1 cellular context compared by ENCODE assay signal in the genomic region with DNA sequence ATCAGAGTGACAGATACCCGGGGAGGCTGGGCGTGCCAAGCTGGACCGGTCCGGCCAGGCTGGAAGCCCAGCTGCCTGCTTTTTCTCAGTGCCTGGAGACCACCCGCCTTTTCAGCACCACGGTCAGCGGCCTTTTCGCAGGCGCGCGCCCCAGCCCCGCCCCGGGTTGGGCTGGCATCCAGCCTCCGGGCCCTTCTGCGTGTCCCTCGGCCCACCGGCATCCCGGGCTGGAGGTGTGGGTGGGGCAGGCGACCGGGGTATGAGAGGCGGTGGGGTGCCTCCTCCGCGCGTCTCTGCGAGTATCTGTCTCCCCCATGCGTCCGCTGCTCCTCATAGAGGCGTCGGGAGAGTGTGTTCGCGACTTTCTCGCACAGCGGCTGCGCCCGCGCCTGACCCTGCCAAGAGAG.
TF ChIP-seq lines count a peak whose summit lies in the region.

No MANE protein-coding gene starts in this region.

TF ChIP-seq in WTC11, 78 proteins besides CTCF, POLR2A, EP300 and RAD21 (continued from another document and continues in another):
- TF ChIP-seq HMGA2 (CRISPR knock-in tag; IDR thresholded peaks at IDR 0.05) (no peak), NR3C1 (CRISPR knock-in tag; conservative IDR thresholded peaks at IDR 0.05; ENCODE audit: low read depth) (no peak), ELF4 (CRISPR knock-in tag; IDR thresholded peaks at IDR 0.05; ENCODE audit: low read depth) (peak; percentile 78; the same call in 1 of the 2 replicates), ESRRA (CRISPR knock-in tag; IDR thresholded peaks at IDR 0.05; ENCODE audit: borderline replicate concordance) (peak; percentile 81; the same call in 1 of the 2 replicates), ZNF121 (CRISPR knock-in tag; IDR thresholded peaks at IDR 0.05) (no peak), ZNF263 (CRISPR knock-in tag; IDR thresholded peaks at IDR 0.05; ENCODE audit: low read depth) (no peak), CREB1 (CRISPR knock-in tag; IDR thresholded peaks at IDR 0.05) (peak; percentile 69), MYBL2 (CRISPR knock-in tag; IDR thresholded peaks at IDR 0.05) (peak; percentile 83), NR2C2 (CRISPR knock-in tag; IDR thresholded peaks at IDR 0.05) (no peak), JUN (CRISPR knock-in tag; IDR thresholded peaks at IDR 0.05) (peak; percentile 87), JAZF1 (CRISPR knock-in tag; IDR thresholded peaks at IDR 0.05) (no peak), RELA (CRISPR knock-in tag; IDR thresholded peaks at IDR 0.05; ENCODE audit: borderline replicate concordance) (0 out of 2 replicates have a peak, but pooled peaks have one; percentile 52), ZNF423 (CRISPR knock-in tag; IDR thresholded peaks at IDR 0.05) (no peak), MXD4 (CRISPR knock-in tag; IDR thresholded peaks at IDR 0.05; ENCODE audit: borderline replicate concordance) (no peak), CREM (CRISPR knock-in tag; IDR thresholded peaks at IDR 0.05) (no peak), KAT7 (CRISPR knock-in tag; IDR thresholded peaks at IDR 0.05; ENCODE audit: borderline replicate concordance) (no peak), TP53 (CRISPR knock-in tag; IDR thresholded peaks at IDR 0.05) (0 out of 2 replicates have a peak, but pooled peaks have one; percentile 62), TEAD1 (CRISPR knock-in tag; IDR thresholded peaks at IDR 0.05) (peak; percentile 87), ZBTB21 (CRISPR knock-in tag; IDR thresholded peaks at IDR 0.05; ENCODE audit: borderline replicate concordance) (peak; percentile 40; the same call in 1 of the 2 replicates), TEAD4 (CRISPR knock-in tag; IDR thresholded peaks at IDR 0.05) (peak; percentile 77; the same call in 1 of the 2 replicates), GTF2I (CRISPR knock-in tag; conservative IDR thresholded peaks at IDR 0.05) (no peak), NFE2L1 (CRISPR knock-in tag; IDR thresholded peaks at IDR 0.05) (peak; percentile 70; the same call in 1 of the 2 replicates), FOXK1 (CRISPR knock-in tag; IDR thresholded peaks at IDR 0.05) (peak; percentile 81), RORB (CRISPR knock-in tag; IDR thresholded peaks at IDR 0.05) (no peak), PRRX2 (CRISPR knock-in tag; IDR thresholded peaks at IDR 0.05) (no peak), GRHL2 (CRISPR knock-in tag; IDR thresholded peaks at IDR 0.05; ENCODE audit: insufficient replicate concordance, severe bottlenecking) (no peak), SMAD3 (CRISPR knock-in tag; IDR thresholded peaks at IDR 0.05; ENCODE audit: borderline replicate concordance) (peak; percentile 93), SOX15 (CRISPR knock-in tag; IDR thresholded peaks at IDR 0.05) (no peak), ATF1 (CRISPR knock-in tag; IDR thresholded peaks at IDR 0.05) (peak; percentile 83; the same call in 1 of the 2 replicates), GABPB1 (CRISPR knock-in tag; IDR thresholded peaks at IDR 0.05) (no peak), ZNF416 (CRISPR knock-in tag; IDR thresholded peaks at IDR 0.05) (no peak), ZNF317 (CRISPR knock-in tag; IDR thresholded peaks at IDR 0.05; ENCODE audit: borderline replicate concordance, low read depth) (no peak), NFATC4 (CRISPR knock-in tag; IDR thresholded peaks at IDR 0.05) (no peak)
- TF ChIP-seq, protein P1, sequence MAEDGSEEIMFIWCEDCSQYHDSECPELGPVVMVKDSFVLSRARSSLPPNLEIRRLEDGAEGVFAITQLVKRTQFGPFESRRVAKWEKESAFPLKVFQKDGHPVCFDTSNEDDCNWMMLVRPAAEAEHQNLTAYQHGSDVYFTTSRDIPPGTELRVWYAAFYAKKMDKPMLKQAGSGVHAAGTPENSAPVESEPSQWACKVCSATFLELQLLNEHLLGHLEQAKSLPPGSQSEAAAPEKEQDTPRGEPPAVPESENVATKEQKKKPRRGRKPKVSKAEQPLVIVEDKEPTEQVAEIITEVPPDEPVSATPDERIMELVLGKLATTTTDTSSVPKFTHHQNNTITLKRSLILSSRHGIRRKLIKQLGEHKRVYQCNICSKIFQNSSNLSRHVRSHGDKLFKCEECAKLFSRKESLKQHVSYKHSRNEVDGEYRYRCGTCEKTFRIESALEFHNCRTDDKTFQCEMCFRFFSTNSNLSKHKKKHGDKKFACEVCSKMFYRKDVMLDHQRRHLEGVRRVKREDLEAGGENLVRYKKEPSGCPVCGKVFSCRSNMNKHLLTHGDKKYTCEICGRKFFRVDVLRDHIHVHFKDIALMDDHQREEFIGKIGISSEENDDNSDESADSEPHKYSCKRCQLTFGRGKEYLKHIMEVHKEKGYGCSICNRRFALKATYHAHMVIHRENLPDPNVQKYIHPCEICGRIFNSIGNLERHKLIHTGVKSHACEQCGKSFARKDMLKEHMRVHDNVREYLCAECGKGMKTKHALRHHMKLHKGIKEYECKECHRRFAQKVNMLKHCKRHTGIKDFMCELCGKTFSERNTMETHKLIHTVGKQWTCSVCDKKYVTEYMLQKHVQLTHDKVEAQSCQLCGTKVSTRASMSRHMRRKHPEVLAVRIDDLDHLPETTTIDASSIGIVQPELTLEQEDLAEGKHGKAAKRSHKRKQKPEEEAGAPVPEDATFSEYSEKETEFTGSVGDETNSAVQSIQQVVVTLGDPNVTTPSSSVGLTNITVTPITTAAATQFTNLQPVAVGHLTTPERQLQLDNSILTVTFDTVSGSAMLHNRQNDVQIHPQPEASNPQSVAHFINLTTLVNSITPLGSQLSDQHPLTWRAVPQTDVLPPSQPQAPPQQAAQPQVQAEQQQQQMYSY (CRISPR knock-in tag; IDR thresholded peaks at IDR 0.05) = peak; percentile 52
- TF ChIP-seq, protein P2, sequence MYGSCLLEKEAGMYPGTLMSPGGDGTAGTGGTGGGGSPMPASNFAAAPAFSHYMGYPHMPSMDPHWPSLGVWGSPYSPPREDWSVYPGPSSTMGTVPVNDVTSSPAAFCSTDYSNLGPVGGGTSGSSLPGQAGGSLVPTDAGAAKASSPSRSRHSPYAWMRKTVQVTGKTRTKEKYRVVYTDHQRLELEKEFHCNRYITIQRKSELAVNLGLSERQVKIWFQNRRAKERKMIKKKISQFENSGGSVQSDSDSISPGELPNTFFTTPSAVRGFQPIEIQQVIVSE (CRISPR knock-in tag; IDR thresholded peaks at IDR 0.05; ENCODE audit: borderline replicate concordance) = no peak
- TF ChIP-seq, protein P3, sequence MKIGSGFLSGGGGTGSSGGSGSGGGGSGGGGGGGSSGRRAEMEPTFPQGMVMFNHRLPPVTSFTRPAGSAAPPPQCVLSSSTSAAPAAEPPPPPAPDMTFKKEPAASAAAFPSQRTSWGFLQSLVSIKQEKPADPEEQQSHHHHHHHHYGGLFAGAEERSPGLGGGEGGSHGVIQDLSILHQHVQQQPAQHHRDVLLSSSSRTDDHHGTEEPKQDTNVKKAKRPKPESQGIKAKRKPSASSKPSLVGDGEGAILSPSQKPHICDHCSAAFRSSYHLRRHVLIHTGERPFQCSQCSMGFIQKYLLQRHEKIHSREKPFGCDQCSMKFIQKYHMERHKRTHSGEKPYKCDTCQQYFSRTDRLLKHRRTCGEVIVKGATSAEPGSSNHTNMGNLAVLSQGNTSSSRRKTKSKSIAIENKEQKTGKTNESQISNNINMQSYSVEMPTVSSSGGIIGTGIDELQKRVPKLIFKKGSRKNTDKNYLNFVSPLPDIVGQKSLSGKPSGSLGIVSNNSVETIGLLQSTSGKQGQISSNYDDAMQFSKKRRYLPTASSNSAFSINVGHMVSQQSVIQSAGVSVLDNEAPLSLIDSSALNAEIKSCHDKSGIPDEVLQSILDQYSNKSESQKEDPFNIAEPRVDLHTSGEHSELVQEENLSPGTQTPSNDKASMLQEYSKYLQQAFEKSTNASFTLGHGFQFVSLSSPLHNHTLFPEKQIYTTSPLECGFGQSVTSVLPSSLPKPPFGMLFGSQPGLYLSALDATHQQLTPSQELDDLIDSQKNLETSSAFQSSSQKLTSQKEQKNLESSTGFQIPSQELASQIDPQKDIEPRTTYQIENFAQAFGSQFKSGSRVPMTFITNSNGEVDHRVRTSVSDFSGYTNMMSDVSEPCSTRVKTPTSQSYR (CRISPR knock-in tag; IDR thresholded peaks at IDR 0.05) = peak; percentile 52; the same call in 1 of the 2 replicates
- TF ChIP-seq, protein P4, sequence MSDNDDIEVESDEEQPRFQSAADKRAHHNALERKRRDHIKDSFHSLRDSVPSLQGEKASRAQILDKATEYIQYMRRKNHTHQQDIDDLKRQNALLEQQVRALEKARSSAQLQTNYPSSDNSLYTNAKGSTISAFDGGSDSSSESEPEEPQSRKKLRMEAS (CRISPR knock-in tag; IDR thresholded peaks at IDR 0.05) = peak; percentile 66; the same call in 1 of the 2 replicates
- TF ChIP-seq, protein P5, sequence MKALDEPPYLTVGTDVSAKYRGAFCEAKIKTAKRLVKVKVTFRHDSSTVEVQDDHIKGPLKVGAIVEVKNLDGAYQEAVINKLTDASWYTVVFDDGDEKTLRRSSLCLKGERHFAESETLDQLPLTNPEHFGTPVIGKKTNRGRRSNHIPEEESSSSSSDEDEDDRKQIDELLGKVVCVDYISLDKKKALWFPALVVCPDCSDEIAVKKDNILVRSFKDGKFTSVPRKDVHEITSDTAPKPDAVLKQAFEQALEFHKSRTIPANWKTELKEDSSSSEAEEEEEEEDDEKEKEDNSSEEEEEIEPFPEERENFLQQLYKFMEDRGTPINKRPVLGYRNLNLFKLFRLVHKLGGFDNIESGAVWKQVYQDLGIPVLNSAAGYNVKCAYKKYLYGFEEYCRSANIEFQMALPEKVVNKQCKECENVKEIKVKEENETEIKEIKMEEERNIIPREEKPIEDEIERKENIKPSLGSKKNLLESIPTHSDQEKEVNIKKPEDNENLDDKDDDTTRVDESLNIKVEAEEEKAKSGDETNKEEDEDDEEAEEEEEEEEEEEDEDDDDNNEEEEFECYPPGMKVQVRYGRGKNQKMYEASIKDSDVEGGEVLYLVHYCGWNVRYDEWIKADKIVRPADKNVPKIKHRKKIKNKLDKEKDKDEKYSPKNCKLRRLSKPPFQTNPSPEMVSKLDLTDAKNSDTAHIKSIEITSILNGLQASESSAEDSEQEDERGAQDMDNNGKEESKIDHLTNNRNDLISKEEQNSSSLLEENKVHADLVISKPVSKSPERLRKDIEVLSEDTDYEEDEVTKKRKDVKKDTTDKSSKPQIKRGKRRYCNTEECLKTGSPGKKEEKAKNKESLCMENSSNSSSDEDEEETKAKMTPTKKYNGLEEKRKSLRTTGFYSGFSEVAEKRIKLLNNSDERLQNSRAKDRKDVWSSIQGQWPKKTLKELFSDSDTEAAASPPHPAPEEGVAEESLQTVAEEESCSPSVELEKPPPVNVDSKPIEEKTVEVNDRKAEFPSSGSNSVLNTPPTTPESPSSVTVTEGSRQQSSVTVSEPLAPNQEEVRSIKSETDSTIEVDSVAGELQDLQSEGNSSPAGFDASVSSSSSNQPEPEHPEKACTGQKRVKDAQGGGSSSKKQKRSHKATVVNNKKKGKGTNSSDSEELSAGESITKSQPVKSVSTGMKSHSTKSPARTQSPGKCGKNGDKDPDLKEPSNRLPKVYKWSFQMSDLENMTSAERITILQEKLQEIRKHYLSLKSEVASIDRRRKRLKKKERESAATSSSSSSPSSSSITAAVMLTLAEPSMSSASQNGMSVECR (CRISPR knock-in tag; IDR thresholded peaks at IDR 0.05; ENCODE audit: borderline replicate concordance) = peak; percentile 96
- TF ChIP-seq, protein P6, sequence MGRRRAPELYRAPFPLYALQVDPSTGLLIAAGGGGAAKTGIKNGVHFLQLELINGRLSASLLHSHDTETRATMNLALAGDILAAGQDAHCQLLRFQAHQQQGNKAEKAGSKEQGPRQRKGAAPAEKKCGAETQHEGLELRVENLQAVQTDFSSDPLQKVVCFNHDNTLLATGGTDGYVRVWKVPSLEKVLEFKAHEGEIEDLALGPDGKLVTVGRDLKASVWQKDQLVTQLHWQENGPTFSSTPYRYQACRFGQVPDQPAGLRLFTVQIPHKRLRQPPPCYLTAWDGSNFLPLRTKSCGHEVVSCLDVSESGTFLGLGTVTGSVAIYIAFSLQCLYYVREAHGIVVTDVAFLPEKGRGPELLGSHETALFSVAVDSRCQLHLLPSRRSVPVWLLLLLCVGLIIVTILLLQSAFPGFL (CRISPR knock-in tag; IDR thresholded peaks at IDR 0.05; ENCODE audit: borderline replicate concordance) = no peak
- TF ChIP-seq, protein P7, sequence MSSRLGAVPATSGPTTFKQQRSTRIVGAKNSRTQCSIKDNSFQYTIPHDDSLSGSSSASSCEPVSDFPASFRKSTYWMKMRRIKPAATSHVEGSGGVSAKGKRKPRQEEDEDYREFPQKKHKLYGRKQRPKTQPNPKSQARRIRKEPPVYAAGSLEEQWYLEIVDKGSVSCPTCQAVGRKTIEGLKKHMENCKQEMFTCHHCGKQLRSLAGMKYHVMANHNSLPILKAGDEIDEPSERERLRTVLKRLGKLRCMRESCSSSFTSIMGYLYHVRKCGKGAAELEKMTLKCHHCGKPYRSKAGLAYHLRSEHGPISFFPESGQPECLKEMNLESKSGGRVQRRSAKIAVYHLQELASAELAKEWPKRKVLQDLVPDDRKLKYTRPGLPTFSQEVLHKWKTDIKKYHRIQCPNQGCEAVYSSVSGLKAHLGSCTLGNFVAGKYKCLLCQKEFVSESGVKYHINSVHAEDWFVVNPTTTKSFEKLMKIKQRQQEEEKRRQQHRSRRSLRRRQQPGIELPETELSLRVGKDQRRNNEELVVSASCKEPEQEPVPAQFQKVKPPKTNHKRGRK (CRISPR knock-in tag; IDR thresholded peaks at IDR 0.05; ENCODE audit: borderline replicate concordance) = no peak
- TF ChIP-seq, protein P8, sequence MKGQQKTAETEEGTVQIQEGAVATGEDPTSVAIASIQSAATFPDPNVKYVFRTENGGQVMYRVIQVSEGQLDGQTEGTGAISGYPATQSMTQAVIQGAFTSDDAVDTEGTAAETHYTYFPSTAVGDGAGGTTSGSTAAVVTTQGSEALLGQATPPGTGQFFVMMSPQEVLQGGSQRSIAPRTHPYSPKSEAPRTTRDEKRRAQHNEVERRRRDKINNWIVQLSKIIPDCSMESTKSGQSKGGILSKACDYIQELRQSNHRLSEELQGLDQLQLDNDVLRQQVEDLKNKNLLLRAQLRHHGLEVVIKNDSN (CRISPR knock-in tag; IDR thresholded peaks at IDR 0.05) = peak; percentile 72; the same call in 1 of the 2 replicates
- TF ChIP-seq, protein P9, sequence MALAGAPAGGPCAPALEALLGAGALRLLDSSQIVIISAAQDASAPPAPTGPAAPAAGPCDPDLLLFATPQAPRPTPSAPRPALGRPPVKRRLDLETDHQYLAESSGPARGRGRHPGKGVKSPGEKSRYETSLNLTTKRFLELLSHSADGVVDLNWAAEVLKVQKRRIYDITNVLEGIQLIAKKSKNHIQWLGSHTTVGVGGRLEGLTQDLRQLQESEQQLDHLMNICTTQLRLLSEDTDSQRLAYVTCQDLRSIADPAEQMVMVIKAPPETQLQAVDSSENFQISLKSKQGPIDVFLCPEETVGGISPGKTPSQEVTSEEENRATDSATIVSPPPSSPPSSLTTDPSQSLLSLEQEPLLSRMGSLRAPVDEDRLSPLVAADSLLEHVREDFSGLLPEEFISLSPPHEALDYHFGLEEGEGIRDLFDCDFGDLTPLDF (CRISPR knock-in tag; IDR thresholded peaks at IDR 0.05) = peak; percentile 87; the same call in 1 of the 2 replicates
- TF ChIP-seq, protein P10, sequence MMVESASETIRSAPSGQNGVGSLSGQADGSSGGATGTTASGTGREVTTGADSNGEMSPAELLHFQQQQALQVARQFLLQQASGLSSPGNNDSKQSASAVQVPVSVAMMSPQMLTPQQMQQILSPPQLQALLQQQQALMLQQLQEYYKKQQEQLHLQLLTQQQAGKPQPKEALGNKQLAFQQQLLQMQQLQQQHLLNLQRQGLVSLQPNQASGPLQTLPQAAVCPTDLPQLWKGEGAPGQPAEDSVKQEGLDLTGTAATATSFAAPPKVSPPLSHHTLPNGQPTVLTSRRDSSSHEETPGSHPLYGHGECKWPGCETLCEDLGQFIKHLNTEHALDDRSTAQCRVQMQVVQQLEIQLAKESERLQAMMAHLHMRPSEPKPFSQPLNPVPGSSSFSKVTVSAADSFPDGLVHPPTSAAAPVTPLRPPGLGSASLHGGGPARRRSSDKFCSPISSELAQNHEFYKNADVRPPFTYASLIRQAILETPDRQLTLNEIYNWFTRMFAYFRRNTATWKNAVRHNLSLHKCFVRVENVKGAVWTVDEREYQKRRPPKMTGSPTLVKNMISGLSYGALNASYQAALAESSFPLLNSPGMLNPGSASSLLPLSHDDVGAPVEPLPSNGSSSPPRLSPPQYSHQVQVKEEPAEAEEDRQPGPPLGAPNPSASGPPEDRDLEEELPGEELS (CRISPR knock-in tag; IDR thresholded peaks at IDR 0.05) = peak; percentile 77
